ENCODE assay signal across 22 cellular contexts in genomic region chr10:7464703-7465102, GRCh38.
"Had no signal": no experiment of that assay in that cellular context is flagged by ENCODE, and none has a peak within 500 bp of the region (broad histone marks: within the 10 kb centered on the region; RNA-seq: fewer than 3 reads in every experiment).

No MANE protein-coding gene starts in this region.

- H3K9me3 Mint-ChIP-seq: activated naive CD4-positive, alpha-beta T cell treated with anti-CD3 and anti-CD28 coated beads, Interleukin-2, amount 50 U/mL, for 72 hours had no signal

- H3K9me3 ChIP-seq: MG63 had no signal

- H3K27ac Mint-ChIP-seq: activated CD8-positive, alpha-beta T cell treated with anti-CD3 and anti-CD28 coated beads, Interleukin-2, amount 10 ng/mL, durations not matched to agents 7 days and 5 days; activated naive CD4-positive, alpha-beta T cell treated with anti-CD3 and anti-CD28 coated beads, Interleukin-2, amount 50 U/mL, for 72 hours; activated naive CD8-positive, alpha-beta T cell treated with anti-CD3 and anti-CD28 coated beads, Interleukin-2, amount 50 U/mL, for 24 hours; T-helper 1 cell treated with Interleukin-12 subunit alpha and Interleukin-12 subunit beta and Interleukin-4 antibody, amounts not matched to agents 30 μg/mL and 1 μg/mL, for 36 hours; WTC11 had no signal

- H3K27me3 ChIP-seq: MG63 had no signal

- ATAC-seq: activated CD8-positive, alpha-beta T cell treated with anti-CD3 and anti-CD28 coated beads, Interleukin-2, amount 10 ng/mL, durations not matched to agents 7 days and 5 days; activated naive CD4-positive, alpha-beta T cell treated with anti-CD3 and anti-CD28 coated beads, Interleukin-2, amount 50 U/mL, for 72 hours; activated naive CD8-positive, alpha-beta T cell treated with anti-CD3 and anti-CD28 coated beads, Interleukin-2, amount 50 U/mL, for 24 hours; WTC11 had no signal

- H3K27me3 Mint-ChIP-seq: activated naive CD8-positive, alpha-beta T cell treated with anti-CD3 and anti-CD28 coated beads, Interleukin-2, amount 50 U/mL, for 24 hours had no signal

- H3K4me3 Mint-ChIP-seq: activated CD8-positive, alpha-beta T cell treated with anti-CD3 and anti-CD28 coated beads, Interleukin-2, amount 10 ng/mL, durations not matched to agents 7 days and 5 days; activated naive CD8-positive, alpha-beta T cell treated with anti-CD3 and anti-CD28 coated beads, Interleukin-2, amount 50 U/mL, for 24 hours; T-helper 1 cell treated with Interleukin-12 subunit alpha and Interleukin-12 subunit beta and Interleukin-4 antibody, amounts not matched to agents 30 μg/mL and 1 μg/mL, for 36 hours; WTC11 had no signal

- H3K36me3 ChIP-seq: MG63 had no signal

- H3K36me3 Mint-ChIP-seq: activated naive CD4-positive, alpha-beta T cell treated with anti-CD3 and anti-CD28 coated beads, Interleukin-2, amount 50 U/mL, for 72 hours; WTC11 had no signal

- H3K27ac ChIP-seq: PC-9 had no signal

- H3K4me3 ChIP-seq: MG63, PC-9 had no signal

- DNase-seq: activated CD4-positive, alpha-beta T cell treated with anti-CD3 and anti-CD28 coated beads for 48 hours; activated CD4-positive, alpha-beta T cell treated with anti-CD3 and anti-CD28 coated beads, Interleukin-2, amount 50 U/mL, for 4 hours; activated CD4-positive, CD25-positive, alpha-beta regulatory T cell treated with anti-CD3 and anti-CD28 coated beads, Interleukin-2, amount 50 U/mL, for 72 hours; activated CD8-positive, alpha-beta memory T cell treated with anti-CD3 and anti-CD28 coated beads, Interleukin-2, amount 50 U/mL, for 48 hours; activated CD8-positive, alpha-beta T cell treated with anti-CD3 and anti-CD28 coated beads, Interleukin-2, amount 10 ng/mL, durations not matched to agents 7 days and 5 days; activated naive CD8-positive, alpha-beta T cell treated with anti-CD3 and anti-CD28 coated beads, Interleukin-2, amount 50 U/mL, for 24 hours; activated T-cell treated with anti-CD3 and anti-CD28 coated beads, Interleukin-2, amount 50 U/mL, for 1 hour; MG63; MV-4-11; NCI-H1092 treated with DMSO at 0.1 percent for 48 hours; NCI-H1417 treated with DMSO at 0.1 percent for 48 hours; NCI-H1694; NCI-H2029 treated with DMSO at 0.1 percent for 48 hours; NCI-H345; NCI-H510A; NCI-H526 treated with DMSO at 0.1 percent for 48 hours; NK-92 treated with Interleukin-12 subunit alpha and Interleukin-12 subunit beta, amount 100 ng/mL, for 24 hours; PC-9; SHP77 treated with DMSO at 0.1 percent for 48 hours had no signal
